ENCODE assay signal across 1 cellular context in genomic region chr11:44542372-44542771, GRCh38.
TF ChIP-seq lines count a peak whose summit lies in the region.

No MANE protein-coding gene starts in this region.

TF ChIP-seq in HepG2, 621 proteins besides CTCF, POLR2A, EP300 and RAD21 (continued from another document):
- TF ChIP-seq JUNB (CRISPR knock-in tag; IDR thresholded peaks at IDR 0.05; ENCODE audit: borderline replicate concordance) (no peak), ATF7 (IDR thresholded peaks at IDR 0.05) (0 out of 2 replicates have a peak, but pooled peaks have one; percentile 9), ATF7 (CRISPR knock-in tag; IDR thresholded peaks at IDR 0.05) (no peak), RFX1 (IDR thresholded peaks at IDR 0.05) (peak; percentile 67), ZNF264 (CRISPR knock-in tag; IDR thresholded peaks at IDR 0.05) (no peak), ZNF558 (CRISPR knock-in tag; IDR thresholded peaks at IDR 0.05; ENCODE audit: borderline replicate concordance) (no peak), CENPT (CRISPR knock-in tag; IDR thresholded peaks at IDR 0.05; ENCODE audit: low read depth) (no peak), ZNF282 (IDR thresholded peaks at IDR 0.05; ENCODE audit: partially characterized antibody) (no peak), MLX (CRISPR knock-in tag; IDR thresholded peaks at IDR 0.05) (no peak), POLR2G (IDR thresholded peaks at IDR 0.05; ENCODE audit: low read depth, low read length) (no peak), NPAS2 (CRISPR knock-in tag; IDR thresholded peaks at IDR 0.05; ENCODE audit: borderline replicate concordance) (no peak), RXRA (CRISPR knock-in tag; IDR thresholded peaks at IDR 0.05) (no peak), ZNF350 (CRISPR knock-in tag; IDR thresholded peaks at IDR 0.05; ENCODE audit: borderline replicate concordance, low read depth) (no peak), ZNF704 (CRISPR knock-in tag; IDR thresholded peaks at IDR 0.05; ENCODE audit: borderline replicate concordance) (no peak), RFX5 (IDR thresholded peaks at IDR 0.05; ENCODE audit: low read depth, low read length) (peak; percentile 13; the same call in 1 of the 2 replicates), CREB1 (IDR thresholded peaks at IDR 0.05) (peak; percentile 91), CREB1 (CRISPR knock-in tag; IDR thresholded peaks at IDR 0.05) (no peak)
